In the genomic region with DNA sequence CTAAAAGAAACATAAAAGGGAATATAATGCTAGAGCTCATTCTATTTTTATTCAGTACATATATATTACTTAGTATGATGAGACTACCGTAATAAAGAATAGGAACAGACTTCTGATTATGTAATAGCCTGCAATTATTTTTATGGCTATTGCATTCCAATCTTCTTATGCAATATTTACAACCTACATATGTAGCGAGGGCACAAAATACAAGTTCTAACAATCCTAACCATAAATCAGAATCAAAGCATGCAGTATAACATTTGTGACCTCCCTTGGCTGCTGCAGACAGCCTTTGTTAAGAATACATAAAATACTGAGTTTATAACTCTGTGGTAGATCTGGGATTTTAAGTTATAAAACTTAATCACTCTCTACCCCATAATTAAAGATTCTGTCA, we compare ENCODE assay signal across 16 cellular contexts.
A peak's percentile ranks its signal among the peaks of the same experiment; 100 is the strongest.
DNase-seq lines count a peak whose midpoint lies in the region; ATAC-seq, FAIRE-seq and TF ChIP-seq lines count a peak whose summit lies in the region.
"Had no signal": no experiment of that assay in that cellular context is flagged by ENCODE, and none has a peak within 500 bp of the region (broad histone marks: within the 10 kb centered on the region; RNA-seq: fewer than 3 reads in every experiment).

No MANE protein-coding gene starts in this region.

- H3K27me3 Mint-ChIP-seq in HFFc6 (ENCODE audit: insufficient read depth), result no peaks in the 10 kb centered on the region
- no peaks in the 10 kb centered on the region for H3K27me3 Mint-ChIP-seq in GM23338 (ENCODE audit: insufficient read depth, low read depth, poor library complexity)
- H3K27me3 Mint-ChIP-seq: CD8-positive, alpha-beta memory T cell; T-helper 17 cell had no signal

- no peaks in the 10 kb centered on the region for H3F3A ChIP-seq in GM23338 (replicated peaks; ENCODE audit: low read depth)

- H3K36me3 Mint-ChIP-seq in HFFc6 (ENCODE audit: low read depth) (peaks cover 10% of the 10 kb centered on the region; the same call in 1 of the 2 replicates), GM23338 (ENCODE audit: low read depth) (no peaks in the 10 kb centered on the region)
- H3K36me3 Mint-ChIP-seq: neural progenitor cell, WTC11 had no signal

- TF ChIP-seq CTCF in A549 (IDR thresholded peaks at IDR 0.05) (no peak), HFFc6 (IDR thresholded peaks at IDR 0.05) (no peak), epithelial cell of esophagus (IDR thresholded peaks at IDR 0.05; ENCODE audit: insufficient read depth, low read depth, low read length, missing control alignments) (no peak), GM23338 (conservative IDR thresholded peaks at IDR 0.05; ENCODE audit: low read depth in 2 of 2) (no peak)

- H3K4me3 ChIP-seq in A549, result no peak overlapping the region
- H3K4me3 ChIP-seq in epithelial cell of esophagus (ENCODE audit: low read length), result no peak overlapping the region
- H3K4me3 ChIP-seq in GM23338, result no peak overlapping the region
- H3K4me3 ChIP-seq: neural progenitor cell had no signal

- ATAC-seq in A549 (no peak), left cardiac atrium (no peak), HG02588 (IDR thresholded peaks at IDR 0.05; ENCODE audit: unreplicated experiment) (no peak), GM23338 (no peak)
- ATAC-seq: T-helper 17 cell, WTC11 had no signal

- POLR2A ChIA-PET in A549 (lab: Yijun Ruan, JAX), result no interaction called here

- H2AFZ ChIP-seq in GM23338, result no peak overlapping the region
- H2AFZ ChIP-seq: neural progenitor cell had no signal

- TF ChIP-seq POLR2A in A549 (IDR thresholded peaks at IDR 0.05; ENCODE audit: low read length), result no peak

- H3K27ac ChIP-seq in A549, result no peak overlapping the region
- no peak overlapping the region for H3K27ac ChIP-seq in GM23338 (ENCODE audit: low read depth)
- H3K27ac ChIP-seq: neural progenitor cell had no signal

- H4K20me1 ChIP-seq in GM23338 (replicated peaks; ENCODE audit: insufficient read depth), result no peaks in the 10 kb centered on the region; the same call in 1 of the 2 replicates

- WGBS in A549 (ENCODE audit: missing lambda C conversion rate), result 58% methylated on average over 2 of the region's 2 CpGs

- CTCF ChIA-PET in A549 (lab: Yijun Ruan, JAX), result no interaction called here

- TF ChIP-seq EP300 in A549 (IDR thresholded peaks at IDR 0.05), result no peak

- H3K4me1 ChIP-seq in A549 (peaks cover 16% of the 10 kb centered on the region), GM23338 (ENCODE audit: insufficient read depth) (no peaks in the 10 kb centered on the region)
- H3K4me1 ChIP-seq: neural progenitor cell had no signal

- H3K27me3 ChIP-seq in GM23338 (ENCODE audit: insufficient read depth), result no peaks in the 10 kb centered on the region
- H3K27me3 ChIP-seq: neural progenitor cell had no signal

- H3K4me1 Mint-ChIP-seq in HFFc6 (ENCODE audit: low read depth) (peaks cover 36% of the 10 kb centered on the region), GM23338 (no peaks in the 10 kb centered on the region)
- H3K4me1 Mint-ChIP-seq: CD8-positive, alpha-beta memory T cell; neural progenitor cell had no signal

- intact Hi-C loops in left cardiac atrium (cut with DNase I), result no loop called here

- H3K4me3 Mint-ChIP-seq in HFFc6 (no peak overlapping the region), GM23338 (no peak overlapping the region)
- H3K4me3 Mint-ChIP-seq: CD8-positive, alpha-beta memory T cell; neural progenitor cell; T-helper 17 cell; WTC11 had no signal

- no peak overlapping the region for H3K27ac Mint-ChIP-seq in HFFc6
- H3K27ac Mint-ChIP-seq in GM23338, result no peak overlapping the region
- H3K27ac Mint-ChIP-seq: CD8-positive, alpha-beta memory T cell; neural progenitor cell; T-helper 17 cell; WTC11 had no signal

- H3K4me2 ChIP-seq in A549, result peak overlapping the region; percentile 27; the same call in 2 of the 3 replicates
- H3K4me2 ChIP-seq in GM23338, result no peak overlapping the region
- H3K4me2 ChIP-seq: neural progenitor cell had no signal

- no peak for FAIRE-seq in A549 (lab: Jason Lieb, UNC)
- FAIRE-seq: GM19239, kidney had no signal

- TF ChIP-seq RAD21 in A549 (conservative IDR thresholded peaks at IDR 0.05 in 1 of 2, IDR thresholded peaks at IDR 0.05 in 1 of 2), result no peak

- H3K79me2 ChIP-seq in GM23338 (replicated peaks; ENCODE audit: insufficient read depth), result no peaks in the 10 kb centered on the region

- H3K9me2 ChIP-seq in GM23338 (ENCODE audit: insufficient read depth), result no peaks in the 10 kb centered on the region

- H3K36me3 ChIP-seq in GM23338 (ENCODE audit: insufficient read depth), result no peaks in the 10 kb centered on the region
- H3K36me3 ChIP-seq: neural progenitor cell had no signal

- H3K9me3 Mint-ChIP-seq in HFFc6, result no peaks in the 10 kb centered on the region
- H3K9me3 Mint-ChIP-seq in GM23338, result no peaks in the 10 kb centered on the region
- H3K9me3 Mint-ChIP-seq: CD8-positive, alpha-beta memory T cell; WTC11 had no signal

- no peaks in the 10 kb centered on the region for H3K9me3 ChIP-seq in A549

- DNase-seq in A549 (ENCODE audit: low read depth in 1 of 2, low spot score in 1 of 2) (no peak), HFFc6 (peak; percentile 39), NOMO-1 treated with DMSO at 0.1 percent for 48 hours (lab: John Stamatoyannopoulos, UW; ENCODE audit: unreplicated experiment) (peak; percentile 90), epithelial cell of esophagus (ENCODE audit: low read depth) (peak; percentile 63), left cardiac atrium (no peak), occipital lobe (lab: John Stamatoyannopoulos, UW) (no peak), GM23338 (ENCODE audit: low spot score) (no peak)
- DNase-seq: activated CD8-positive, alpha-beta memory T cell treated with anti-CD3 and anti-CD28 coated beads for 24 hours; CD8-positive, alpha-beta memory T cell; kidney; NCI-H1048; T-helper 17 cell had no signal

TF ChIP-seq in A549, 52 proteins besides CTCF, POLR2A, EP300 and RAD21:
- TF ChIP-seq TP53 (CRISPR knock-in tag; IDR thresholded peaks at IDR 0.05), result no peak
- peak; percentile 65 to 81; a peak in 3 of 4 replicates for TF ChIP-seq CEBPB (IDR thresholded peaks at IDR 0.05)

TF ChIP-seq in GM23338, 12 proteins besides CTCF, POLR2A, EP300 and RAD21 (continues in another document):
- TF ChIP-seq, protein P1, sequence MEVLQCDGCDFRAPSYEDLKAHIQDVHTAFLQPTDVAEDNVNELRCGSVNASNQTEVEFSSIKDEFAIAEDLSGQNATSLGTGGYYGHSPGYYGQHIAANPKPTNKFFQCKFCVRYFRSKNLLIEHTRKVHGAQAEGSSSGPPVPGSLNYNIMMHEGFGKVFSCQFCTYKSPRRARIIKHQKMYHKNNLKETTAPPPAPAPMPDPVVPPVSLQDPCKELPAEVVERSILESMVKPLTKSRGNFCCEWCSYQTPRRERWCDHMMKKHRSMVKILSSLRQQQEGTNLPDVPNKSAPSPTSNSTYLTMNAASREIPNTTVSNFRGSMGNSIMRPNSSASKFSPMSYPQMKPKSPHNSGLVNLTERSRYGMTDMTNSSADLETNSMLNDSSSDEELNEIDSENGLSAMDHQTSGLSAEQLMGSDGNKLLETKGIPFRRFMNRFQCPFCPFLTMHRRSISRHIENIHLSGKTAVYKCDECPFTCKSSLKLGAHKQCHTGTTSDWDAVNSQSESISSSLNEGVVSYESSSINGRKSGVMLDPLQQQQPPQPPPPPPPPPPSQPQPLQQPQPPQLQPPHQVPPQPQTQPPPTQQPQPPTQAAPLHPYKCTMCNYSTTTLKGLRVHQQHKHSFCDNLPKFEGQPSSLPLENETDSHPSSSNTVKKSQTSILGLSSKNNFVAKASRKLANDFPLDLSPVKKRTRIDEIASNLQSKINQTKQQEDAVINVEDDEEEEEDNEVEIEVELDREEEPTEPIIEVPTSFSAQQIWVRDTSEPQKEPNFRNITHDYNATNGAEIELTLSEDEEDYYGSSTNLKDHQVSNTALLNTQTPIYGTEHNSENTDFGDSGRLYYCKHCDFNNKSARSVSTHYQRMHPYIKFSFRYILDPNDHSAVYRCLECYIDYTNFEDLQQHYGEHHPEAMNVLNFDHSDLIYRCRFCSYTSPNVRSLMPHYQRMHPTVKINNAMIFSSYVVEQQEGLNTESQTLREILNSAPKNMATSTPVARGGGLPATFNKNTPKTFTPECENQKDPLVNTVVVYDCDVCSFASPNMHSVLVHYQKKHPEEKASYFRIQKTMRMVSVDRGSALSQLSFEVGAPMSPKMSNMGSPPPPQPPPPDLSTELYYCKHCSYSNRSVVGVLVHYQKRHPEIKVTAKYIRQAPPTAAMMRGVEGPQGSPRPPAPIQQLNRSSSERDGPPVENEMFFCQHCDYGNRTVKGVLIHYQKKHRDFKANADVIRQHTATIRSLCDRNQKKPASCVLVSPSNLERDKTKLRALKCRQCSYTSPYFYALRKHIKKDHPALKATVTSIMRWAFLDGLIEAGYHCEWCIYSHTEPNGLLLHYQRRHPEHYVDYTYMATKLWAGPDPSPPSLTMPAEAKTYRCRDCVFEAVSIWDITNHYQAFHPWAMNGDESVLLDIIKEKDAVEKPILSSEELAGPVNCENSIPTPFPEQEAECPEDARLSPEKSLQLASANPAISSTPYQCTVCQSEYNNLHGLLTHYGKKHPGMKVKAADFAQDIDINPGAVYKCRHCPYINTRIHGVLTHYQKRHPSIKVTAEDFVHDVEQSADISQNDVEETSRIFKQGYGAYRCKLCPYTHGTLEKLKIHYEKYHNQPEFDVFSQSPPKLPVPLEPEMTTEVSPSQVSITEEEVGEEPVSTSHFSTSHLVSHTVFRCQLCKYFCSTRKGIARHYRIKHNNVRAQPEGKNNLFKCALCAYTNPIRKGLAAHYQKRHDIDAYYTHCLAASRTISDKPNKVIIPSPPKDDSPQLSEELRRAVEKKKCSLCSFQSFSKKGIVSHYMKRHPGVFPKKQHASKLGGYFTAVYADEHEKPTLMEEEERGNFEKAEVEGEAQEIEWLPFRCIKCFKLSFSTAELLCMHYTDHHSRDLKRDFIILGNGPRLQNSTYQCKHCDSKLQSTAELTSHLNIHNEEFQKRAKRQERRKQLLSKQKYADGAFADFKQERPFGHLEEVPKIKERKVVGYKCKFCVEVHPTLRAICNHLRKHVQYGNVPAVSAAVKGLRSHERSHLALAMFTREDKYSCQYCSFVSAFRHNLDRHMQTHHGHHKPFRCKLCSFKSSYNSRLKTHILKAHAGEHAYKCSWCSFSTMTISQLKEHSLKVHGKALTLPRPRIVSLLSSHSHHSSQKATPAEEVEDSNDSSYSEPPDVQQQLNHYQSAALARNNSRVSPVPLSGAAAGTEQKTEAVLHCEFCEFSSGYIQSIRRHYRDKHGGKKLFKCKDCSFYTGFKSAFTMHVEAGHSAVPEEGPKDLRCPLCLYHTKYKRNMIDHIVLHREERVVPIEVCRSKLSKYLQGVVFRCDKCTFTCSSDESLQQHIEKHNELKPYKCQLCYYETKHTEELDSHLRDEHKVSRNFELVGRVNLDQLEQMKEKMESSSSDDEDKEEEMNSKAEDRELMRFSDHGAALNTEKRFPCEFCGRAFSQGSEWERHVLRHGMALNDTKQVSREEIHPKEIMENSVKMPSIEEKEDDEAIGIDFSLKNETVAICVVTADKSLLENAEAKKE (CRISPR knock-in tag; IDR thresholded peaks at IDR 0.05), result no peak
- TF ChIP-seq EZH2 (IDR thresholded peaks at IDR 0.05; ENCODE audit: low read depth, unreplicated experiment) (no peak), JUNB (IDR thresholded peaks at IDR 0.05; ENCODE audit: unreplicated experiment) (no peak), STAT1 (IDR thresholded peaks at IDR 0.05; ENCODE audit: unreplicated experiment) (no peak)

Comparison
In these comparisons a context has a peak if more than half of its experiments do, and no peak if none do; other contexts are left out.
1. DNase-seq: peak in HFFc6 (single experiment), NOMO-1 treated with DMSO at 0.1 percent for 48 hours (single experiment) and epithelial cell of esophagus (single experiment); none in A549 (0 of 2), left cardiac atrium (single experiment), occipital lobe (single experiment) and GM23338 (single experiment).